8 cellular contexts compared by ENCODE assay signal in the genomic region with DNA sequence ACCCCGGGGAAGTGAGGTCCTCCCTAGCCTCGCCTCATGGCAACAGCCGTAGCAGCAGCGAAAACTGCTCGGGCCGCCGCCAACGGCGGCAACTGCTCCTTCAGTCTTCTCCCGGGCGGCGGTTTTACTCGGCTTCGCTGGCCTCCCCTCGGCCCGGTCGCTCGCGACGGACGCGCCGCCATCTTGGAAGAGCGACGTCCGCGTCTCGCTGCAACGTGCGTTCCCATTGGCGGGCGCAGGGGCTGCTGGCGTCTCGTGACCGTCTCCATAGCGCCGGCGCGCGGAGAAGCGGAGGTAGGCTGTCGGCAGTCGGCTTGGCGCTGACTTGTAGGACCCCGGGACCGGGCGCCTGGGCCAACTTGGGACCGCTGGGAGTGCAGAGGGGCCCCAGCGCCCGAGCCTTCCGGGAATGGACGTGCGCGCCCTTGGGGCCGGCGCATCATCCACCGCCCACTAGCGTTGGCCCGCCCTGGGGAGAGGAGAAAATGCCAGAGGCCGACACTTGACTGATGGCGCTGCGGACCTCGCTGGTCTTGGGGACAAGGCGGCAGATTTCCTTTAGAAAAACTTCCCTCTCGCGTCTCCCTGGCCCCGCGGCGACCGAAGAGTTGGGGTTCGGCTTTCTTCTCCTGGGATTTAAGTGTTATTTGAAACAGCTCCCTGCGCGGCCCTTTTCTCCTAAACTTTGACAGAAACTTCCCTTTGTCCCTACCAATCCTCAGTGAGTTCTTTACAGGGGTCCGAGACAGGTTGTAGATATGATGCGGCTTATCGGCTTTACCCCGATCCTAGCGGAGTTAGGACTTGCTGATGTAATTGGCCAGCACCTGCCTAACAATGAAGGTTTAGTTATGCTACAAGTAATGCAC. TPM values are rescaled to one million over a fixed set of nuclear protein-coding genes. Genes with fewer than 3 reads are reported as not detected.
DNase-seq lines count a peak whose midpoint lies in the region; ATAC-seq and TF ChIP-seq lines count a peak whose summit lies in the region.

A gene with protein sequence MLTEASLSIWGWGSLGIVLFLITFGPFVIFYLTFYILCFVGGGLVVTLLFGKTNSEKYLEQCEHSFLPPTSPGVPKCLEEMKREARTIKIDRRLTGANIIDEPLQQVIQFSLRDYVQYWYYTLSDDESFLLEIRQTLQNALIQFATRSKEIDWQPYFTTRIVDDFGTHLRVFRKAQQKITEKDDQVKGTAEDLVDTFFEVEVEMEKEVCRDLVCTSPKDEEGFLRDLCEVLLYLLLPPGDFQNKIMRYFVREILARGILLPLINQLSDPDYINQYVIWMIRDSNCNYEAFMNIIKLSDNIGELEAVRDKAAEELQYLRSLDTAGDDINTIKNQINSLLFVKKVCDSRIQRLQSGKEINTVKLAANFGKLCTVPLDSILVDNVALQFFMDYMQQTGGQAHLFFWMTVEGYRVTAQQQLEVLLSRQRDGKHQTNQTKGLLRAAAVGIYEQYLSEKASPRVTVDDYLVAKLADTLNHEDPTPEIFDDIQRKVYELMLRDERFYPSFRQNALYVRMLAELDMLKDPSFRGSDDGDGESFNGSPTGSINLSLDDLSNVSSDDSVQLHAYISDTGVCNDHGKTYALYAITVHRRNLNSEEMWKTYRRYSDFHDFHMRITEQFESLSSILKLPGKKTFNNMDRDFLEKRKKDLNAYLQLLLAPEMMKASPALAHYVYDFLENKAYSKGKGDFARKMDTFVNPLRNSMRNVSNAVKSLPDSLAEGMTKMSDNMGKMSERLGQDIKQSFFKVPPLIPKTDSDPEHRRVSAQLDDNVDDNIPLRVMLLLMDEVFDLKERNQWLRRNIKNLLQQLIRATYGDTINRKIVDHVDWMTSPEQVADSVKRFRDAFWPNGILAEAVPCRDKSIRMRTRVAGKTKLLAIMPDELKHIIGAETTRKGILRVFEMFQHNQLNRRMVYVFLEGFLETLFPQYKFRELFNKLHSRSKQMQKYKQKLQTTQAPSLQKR (minus strand): TSS at position 193 of the 869 bp plus-strand sequence. CDS start 199 bp downstream, outside the sequence.

- H3F3A ChIP-seq in SK-N-SH (replicated peaks; ENCODE audit: insufficient read depth), result no peaks in the 10 kb centered on the region

- TF ChIP-seq EP300 in SK-N-SH (IDR thresholded peaks at IDR 0.05; ENCODE audit: borderline replicate concordance in 1 of 2, low read depth in 1 of 2, low read length in 1 of 2), result peak in 1 of 2 experiments; percentile 23; a peak in 1 of 4 replicates

- POLR2A ChIA-PET in SK-N-SH (lab: Yijun Ruan, JAX), result no interaction called here

- peak within 1 kb of the TSS; percentile 87 to 100 for H3K4me3 ChIP-seq in SK-N-SH (ENCODE audit: low read depth in 2 of 2, low read length in 1 of 2)
- peak within 1 kb of the TSS; percentile 89 to 98 for H3K4me3 ChIP-seq in testis

- H3K9me3 Mint-ChIP-seq in activated naive CD4-positive, alpha-beta T cell treated with anti-CD3 and anti-CD28 coated beads, Interleukin-2, amount 50 U/mL, for 24 hours, result no peaks in the 10 kb centered on the region

- intact Hi-C loops in testis (cut with DNase I; ENCODE audit: low total_unique reads), result no loop called here

- peak; percentile 10; the same call in 1 of the 2 replicates for TF ChIP-seq RAD21 in SK-N-SH (IDR thresholded peaks at IDR 0.05; ENCODE audit: low read length)

- peak; percentile 45 for TF ChIP-seq POLR2A in testis (IDR thresholded peaks at IDR 0.05)

- peaks cover 3% of the 10 kb centered on the region for H3K36me3 Mint-ChIP-seq in activated naive CD4-positive, alpha-beta T cell treated with anti-CD3 and anti-CD28 coated beads, Interleukin-2, amount 50 U/mL, for 24 hours

- H3K9me3 ChIP-seq in SK-N-SH (no peaks in the 10 kb centered on the region), testis (no peaks in the 10 kb centered on the region)

- DNase-seq in GM10266 (ENCODE audit: extremely low spot score) (peak; percentile 86), NCI-H1048 (lab: John Stamatoyannopoulos, UW) (peak; percentile 82), SK-N-SH (peak; percentile 98), glomerular endothelial cell (ENCODE audit: extremely low read depth, low read depth, low spot score) (peak; percentile 47), omental fat pad (ENCODE audit: low spot score) (peak; percentile 77), testis (peak; percentile 96)

- CTCF ChIA-PET in SK-N-SH (lab: Yijun Ruan, JAX), result interaction anchor here (0.9 to 1.5 kb wide), 4 partner anchors 8 to 170 kb away, joined by 3 to 5 read pairs (median 4); no protein-coding TSS in a partner anchor

- H3K4me1 ChIP-seq in SK-N-SH (ENCODE audit: control insufficient read depth in 1 of 2, insufficient read depth in 2 of 2, low read depth in 1 of 2, low read length in 1 of 2) (peaks cover 12 to 17% of the 10 kb centered on the region in 2 experiments; a peak in 3 of 4 replicates), testis (peaks cover 12% of the 10 kb centered on the region)

- H3K79me2 ChIP-seq in SK-N-SH (ENCODE audit: insufficient read depth), result peaks cover 43% of the 10 kb centered on the region

- peak; percentile 96 for ATAC-seq in HG02588 (IDR thresholded peaks at IDR 0.05; ENCODE audit: unreplicated experiment)
- peak; percentile 94 for ATAC-seq in omental fat pad (ENCODE audit: low FRiP score)

- peaks cover 47% of the 10 kb centered on the region for H3K4me1 Mint-ChIP-seq in activated naive CD4-positive, alpha-beta T cell treated with anti-CD3 and anti-CD28 coated beads, Interleukin-2, amount 50 U/mL, for 24 hours

- H3K27ac ChIP-seq in SK-N-SH (ENCODE audit: low read depth in 2 of 2, low read length in 1 of 2) (peak within 1 kb of the TSS; percentile 85 to 95), testis (peak within 1 kb of the TSS; percentile 98 to 99)

- no peaks in the 10 kb centered on the region for H3K9me2 ChIP-seq in SK-N-SH

- H3K36me3 ChIP-seq in SK-N-SH (replicated peaks in 1 of 2; ENCODE audit: control insufficient read depth in 1 of 2, insufficient read depth in 2 of 2, low read length in 1 of 2), result peaks cover 0 to 3% of the 10 kb centered on the region in 2 experiments
- no peaks in the 10 kb centered on the region for H3K36me3 ChIP-seq in testis (ENCODE audit: low read depth, missing control alignments)

- H3K27ac Mint-ChIP-seq in activated naive CD4-positive, alpha-beta T cell treated with anti-CD3 and anti-CD28 coated beads, Interleukin-2, amount 50 U/mL, for 24 hours, result peak within 1 kb of the TSS; percentile 95

- H3K27me3 ChIP-seq in SK-N-SH (ENCODE audit: insufficient read depth), result no peaks in the 10 kb centered on the region
- H3K27me3 ChIP-seq in testis, result no peaks in the 10 kb centered on the region

- peak within 1 kb of the TSS; percentile 98 for H2AFZ ChIP-seq in SK-N-SH (ENCODE audit: low read depth)

- H4K20me1 ChIP-seq in SK-N-SH (ENCODE audit: insufficient read depth), result no peaks in the 10 kb centered on the region

- no peaks in the 10 kb centered on the region for H3K27me3 Mint-ChIP-seq in activated naive CD4-positive, alpha-beta T cell treated with anti-CD3 and anti-CD28 coated beads, Interleukin-2, amount 50 U/mL, for 24 hours

- peak within 1 kb of the TSS; percentile 97 for H3K4me3 Mint-ChIP-seq in activated naive CD4-positive, alpha-beta T cell treated with anti-CD3 and anti-CD28 coated beads, Interleukin-2, amount 50 U/mL, for 24 hours

- peak within 1 kb of the TSS; percentile 86 for H3K4me2 ChIP-seq in SK-N-SH

- under 1% methylated on average over 34 of the region's 78 CpGs for WGBS in SK-N-SH (ENCODE audit: low lambda C conversion rate)
- 0 to 1% methylated on average over 28 to 68 of the region's 78 CpGs for WGBS in testis, 2 donors

- TF ChIP-seq CTCF in GM10266 (IDR thresholded peaks at IDR 0.05; ENCODE audit: control insufficient read depth, insufficient read depth, low read depth, missing control alignments) (peak; percentile 29), SK-N-SH (IDR thresholded peaks at IDR 0.05) (peak; percentile 46), omental fat pad (IDR thresholded peaks at IDR 0.05) (no peak), testis (IDR thresholded peaks at IDR 0.05) (peak in 1 of 3 experiments; percentile 34)

- H3K9ac ChIP-seq in SK-N-SH, result peak within 1 kb of the TSS; percentile 91

TF ChIP-seq in SK-N-SH, 30 proteins besides CTCF, POLR2A, EP300 and RAD21 (continues in another document):
- TF ChIP-seq EZH2phosphoT487 (IDR thresholded peaks at IDR 0.05; ENCODE audit: borderline replicate concordance, low read depth), result no peak
- TF ChIP-seq MXI1 (IDR thresholded peaks at IDR 0.05; ENCODE audit: low read depth, low read length), result peak; percentile 90
- TF ChIP-seq GABPA (IDR thresholded peaks at IDR 0.05; ENCODE audit: low read depth), result no peak; the same call in 1 of the 2 replicates
- peak; percentile 61; the same call in 1 of the 2 replicates for TF ChIP-seq PBX3 (IDR thresholded peaks at IDR 0.05)
- 0 out of 2 replicates have a peak, but pooled peaks have one; percentile 33 for TF ChIP-seq TEAD4 (IDR thresholded peaks at IDR 0.05; ENCODE audit: borderline replicate concordance, insufficient read depth)
- no peak for TF ChIP-seq IRF3 (IDR thresholded peaks at IDR 0.05; ENCODE audit: low read depth, low read length)
- TF ChIP-seq FOXJ3 (CRISPR knock-in tag; IDR thresholded peaks at IDR 0.05), result no peak
- TF ChIP-seq FOXM1 (IDR thresholded peaks at IDR 0.05; ENCODE audit: low read depth), result no peak
- TF ChIP-seq FOSL2 (IDR thresholded peaks at IDR 0.05; ENCODE audit: borderline replicate concordance, low read depth), result no peak

RNA-seq across cellular contexts. Expression of the gene that starts here (rescaled TPM):
- polyA plus RNA-seq in SK-N-SH (2012; rRNA removed) (8.3 and 13.0 TPM in 2 replicates), testis (ENCODE audit: insufficient read depth, low read depth, low replicate concordance) (37.0 TPM)
- 9.4 and 11.1 TPM in 2 replicates for polyA plus RNA-seq in SK-N-SH (2012; cell fraction: cytosol; rRNA removed)
- polyA plus RNA-seq in SK-N-SH (2012; cell fraction: nucleus; rRNA removed), result 11.5 and 12.8 TPM in 2 replicates
- total RNA-seq in glomerular endothelial cell (16.3 and 22.0 TPM in 2 replicates), omental fat pad (10 to 100 TPM; 59.2 to 88.4 (median 68.9) TPM), testis (10 to 100 TPM; 61.8 to 73.5 TPM)

Comparison
In these comparisons a context has a peak if more than half of its experiments do, and no peak if none do; other contexts are left out.
1. Peak in every context shown above with its lines: DNase-seq, ATAC-seq, H3K4me3 ChIP-seq and H3K27ac ChIP-seq.
2. DNase-seq: peak in every context shown above with its lines; median percentile 98 in SK-N-SH; 96 in testis; 86 in GM10266; 82 in NCI-H1048; 77 in omental fat pad; 47 in glomerular endothelial cell.
3. CTCF ChIP-seq: peak in GM10266 (single experiment) and SK-N-SH (single experiment); none in omental fat pad (0 of 3).